ENCODE assay signal across 17 cellular contexts in genomic region chr1:174996474-174996873, GRCh38. TPM values are rescaled to one million over a fixed set of nuclear protein-coding genes. Genes with fewer than 3 reads are reported as not detected.
A peak's percentile ranks its signal among the peaks of the same experiment; 100 is the strongest.
DNase-seq lines count a peak whose midpoint lies in the region; ATAC-seq, FAIRE-seq and TF ChIP-seq lines count a peak whose summit lies in the region.
"Had no signal": no experiment of that assay in that cellular context is flagged by ENCODE, and none has a peak within 500 bp of the region (broad histone marks: within the 10 kb centered on the region; RNA-seq: fewer than 3 reads in every experiment).

No MANE protein-coding gene starts in this region.

- in situ Hi-C loops in SK-MEL-5 (cut with HindIII; ENCODE audit: low pct_unique_long_range_greater_than_20kb, low sequenced_read_pairs): no loop called here

- no peaks in the 10 kb centered on the region for H3K36me3 Mint-ChIP-seq in glutamatergic neuron (ENCODE audit: unreplicated experiment)

- H3K9me3 ChIP-seq in A549: no peaks in the 10 kb centered on the region
- H3K9me3 ChIP-seq in HCT116 (ENCODE audit: control insufficient read depth in 1 of 2, insufficient read depth in 1 of 2, low read depth in 1 of 2, low read length in 2 of 2): no peaks in the 10 kb centered on the region

- intact Hi-C loops in HCT116 (cut with micrococcal nuclease): loop anchor here (5.0 kb wide), 1 partner anchor 734 kb away; no protein-coding TSS in a partner anchor

- TF ChIP-seq CTCF in A549 (IDR thresholded peaks at IDR 0.05): no peak
- TF ChIP-seq CTCF in HCT116 (IDR thresholded peaks at IDR 0.05 in 2 of 3, conservative IDR thresholded peaks at IDR 0.05 in 1 of 3; ENCODE audit: borderline replicate concordance in 1 of 3, insufficient read depth in 1 of 3, low read depth in 2 of 3, low read length in 2 of 3): no peak
- TF ChIP-seq CTCF in GM10248 (IDR thresholded peaks at IDR 0.05; ENCODE audit: control extremely low read depth, extremely low read depth, low read depth, missing control alignments): no peak
- no peak for TF ChIP-seq CTCF in glutamatergic neuron (IDR thresholded peaks at IDR 0.05; ENCODE audit: partially characterized antibody, unreplicated experiment)

- H3K9me2 ChIP-seq in HCT116 (ENCODE audit: insufficient read depth): no peaks in the 10 kb centered on the region

- no peak for ATAC-seq in A549
- no peak for ATAC-seq in HCT116
- no peak for ATAC-seq in HG03457 (IDR thresholded peaks at IDR 0.05; ENCODE audit: unreplicated experiment)
- ATAC-seq in GM19467 (IDR thresholded peaks at IDR 0.05; ENCODE audit: unreplicated experiment): no peak
- ATAC-seq: left lobe of liver; naive thymus-derived CD4-positive, alpha-beta T cell had no signal

- WGBS in A549 (ENCODE audit: missing lambda C conversion rate): 25% methylated on average over 1 of the region's 1 CpG

- H3K9ac ChIP-seq in HCT116 (ENCODE audit: low read length): no peak overlapping the region
- H3K9ac ChIP-seq: KMS-11 had no signal

- H4K20me1 ChIP-seq in HCT116 (ENCODE audit: insufficient read depth): peaks cover 6% of the 10 kb centered on the region; the same call in 1 of the 2 replicates

- peaks cover 25% of the 10 kb centered on the region for H3K79me2 ChIP-seq in HCT116 (ENCODE audit: insufficient read depth, low read length)

- no peak overlapping the region for H3K27ac ChIP-seq in A549
- H3K27ac ChIP-seq in HCT116 (ENCODE audit: low read depth, low read length): no peak overlapping the region
- H3K27ac ChIP-seq: KMS-11 had no signal

- no peak for TF ChIP-seq EP300 in A549 (IDR thresholded peaks at IDR 0.05)

- no peak overlapping the region for H3K4me2 ChIP-seq in A549
- no peak overlapping the region for H3K4me2 ChIP-seq in HCT116 (ENCODE audit: low read length)
- H3K4me2 ChIP-seq: KMS-11 had no signal

- POLR2A ChIA-PET in A549 (lab: Yijun Ruan, JAX): interaction anchor here (4.5 kb wide), 1 partner anchor 27 kb away, joined by 75 read pairs; the partner anchor contains the start of gene MRPS14
- POLR2A ChIA-PET in HCT116 (lab: Charles Lee): no interaction called here
- POLR2A ChIA-PET in GM10248 (lab: Yijun Ruan, JAX): interaction anchor here (0.6 kb wide), 2 partner anchors 18 to 60 kb away, joined by 5 read pairs; no protein-coding TSS in a partner anchor

- H3K4me3 Mint-ChIP-seq in glutamatergic neuron (ENCODE audit: unreplicated experiment): no peak overlapping the region
- H3K4me3 Mint-ChIP-seq: H9 had no signal

- H3K4me1 ChIP-seq in A549: peaks cover 14% of the 10 kb centered on the region; the same call in 2 of the 3 replicates
- peaks cover 4 to 23% of the 10 kb centered on the region in 2 experiments for H3K4me1 ChIP-seq in HCT116 (ENCODE audit: control insufficient read depth in 1 of 2, insufficient read depth in 2 of 2, low read length in 2 of 2)

- no peak for FAIRE-seq in A549 (lab: Jason Lieb, UNC)

- H3K27ac Mint-ChIP-seq in glutamatergic neuron (ENCODE audit: unreplicated experiment): no peak overlapping the region

- BruUV-seq in HCT116 (replicated peaks; lab: Mats Ljungman, UMichigan): no TSS peak

- DNase-seq in A549 (ENCODE audit: low read depth in 1 of 2, low spot score in 1 of 2) (no peak), HCT116 (ENCODE audit: low read depth, low spot score) (no peak), SK-MEL-5 (ENCODE audit: low read depth, low spot score) (peak; percentile 34), fibroblast of gingiva (ENCODE audit: low read depth) (peak; percentile 23), GM10248 (ENCODE audit: extremely low spot score) (no peak), glutamatergic neuron (no peak)
- DNase-seq: activated CD4-positive, alpha-beta T cell treated with anti-CD3 and anti-CD28 coated beads, Interleukin-2, amount 50 U/mL, for 1 hour; AML-193; DMS 273 treated with DMSO at 0.1 percent for 48 hours; H9; naive thymus-derived CD4-positive, alpha-beta T cell; NCI-H1930; NCI-H526 treated with DMSO at 0.1 percent for 48 hours had no signal

- H2AFZ ChIP-seq in HCT116 (ENCODE audit: low read depth, low read length, poor library complexity, severe bottlenecking): no peak overlapping the region

- CTCF ChIA-PET in A549 (lab: Yijun Ruan, JAX): interaction anchor here (0.7 to 1.6 kb wide), 4 partner anchors 34 to 734 kb away, joined by 3 to 6 read pairs (median 4); no protein-coding TSS in a partner anchor
- CTCF ChIA-PET in HCT116 (lab: Charles Lee): interaction anchor here (1.2 to 1.4 kb wide), 2 partner anchors 10 to 13 kb away, joined by 3 to 8 read pairs; no protein-coding TSS in a partner anchor
- CTCF ChIA-PET in GM10248 (lab: Yijun Ruan, JAX): interaction anchor here (1.1 to 5.9 kb wide), 5 partner anchors 12 to 1127 kb away, joined by 3 to 58 read pairs (median 3); no protein-coding TSS in a partner anchor

- TF ChIP-seq POLR2A in A549 (IDR thresholded peaks at IDR 0.05; ENCODE audit: low read length): no peak
- no peak for TF ChIP-seq POLR2A in HCT116 (IDR thresholded peaks at IDR 0.05; ENCODE audit: borderline replicate concordance, extremely low read depth, insufficient read depth, insufficient read length)

- H3K27me3 ChIP-seq in HCT116 (ENCODE audit: insufficient read depth, low read length): no peaks in the 10 kb centered on the region

- H3K27me3 Mint-ChIP-seq in glutamatergic neuron (ENCODE audit: unreplicated experiment): peaks cover 7% of the 10 kb centered on the region
- H3K27me3 Mint-ChIP-seq: naive thymus-derived CD4-positive, alpha-beta T cell had no signal

- H3K9me3 Mint-ChIP-seq in glutamatergic neuron (ENCODE audit: unreplicated experiment): peaks cover 4% of the 10 kb centered on the region
- H3K9me3 Mint-ChIP-seq: H9; naive thymus-derived CD4-positive, alpha-beta T cell had no signal

- H3K4me3 ChIP-seq in A549 (no peak overlapping the region), HCT116 (replicated peaks in 1 of 2; ENCODE audit: low read depth in 1 of 2, low read length in 2 of 2) (no peak overlapping the region)

- RAD21 ChIA-PET in HCT116 (lab: Charles Lee; ENCODE audit: low non-redundant PET in 1 of 2, low total read pairs in 2 of 2, uncharacterized antibody in 2 of 2, unreplicated experiment in 2 of 2): no interaction called here

- H3K36me3 ChIP-seq in HCT116 (ENCODE audit: control insufficient read depth in 1 of 2, insufficient read depth in 2 of 2, low read length in 2 of 2): no peaks in the 10 kb centered on the region

- H3K4me1 Mint-ChIP-seq in glutamatergic neuron (ENCODE audit: low read depth, unreplicated experiment): peaks cover 8% of the 10 kb centered on the region

- TF ChIP-seq RAD21 in A549 (conservative IDR thresholded peaks at IDR 0.05 in 1 of 2, IDR thresholded peaks at IDR 0.05 in 1 of 2) (no peak), HCT116 (IDR thresholded peaks at IDR 0.05; ENCODE audit: low read depth) (no peak)

TF ChIP-seq in A549, 52 proteins besides CTCF, POLR2A, EP300 and RAD21:
- TF ChIP-seq ATOH8 (CRISPR knock-in tag; IDR thresholded peaks at IDR 0.05; ENCODE audit: low read depth) (no peak), FOSL2 (IDR thresholded peaks at IDR 0.05) (no peak), FOSL2 (CRISPR knock-in tag; IDR thresholded peaks at IDR 0.05) (peak; percentile 68)
TF ChIP-seq in A549: peak in this region for 1.

TF ChIP-seq in HCT116, 20 proteins besides CTCF, POLR2A, EP300 and RAD21:
- TF ChIP-seq EGR1 (IDR thresholded peaks at IDR 0.05; ENCODE audit: low read depth): no peak
- peak; percentile 24; the same call in 1 of the 2 replicates for TF ChIP-seq FOSL1 (IDR thresholded peaks at IDR 0.05; ENCODE audit: low read depth)

RNA-seq across cellular contexts. Expression of gene CACYBP, which starts 3.3 kb away (rescaled TPM):
- 95.8 and 151 TPM in 2 replicates for polyA plus RNA-seq in A549 (2011; rRNA removed)
- polyA plus RNA-seq in A549 (2012; cell fraction: cytosol; rRNA removed): 77.3 and 102 TPM in 2 replicates
- polyA plus RNA-seq in A549 (2012; cell fraction: nucleus; rRNA removed): 37.0 and 63.1 TPM in 2 replicates
- polyA plus RNA-seq in A549 (2017; fragmentation: RNase III; extraction: RNeasy Plus Mini Kit Qiagen cat#74134 plus additional on column Dnase treatment): 249 to 297 TPM (median 253 TPM) in 3 replicates
- 7.4 and 9.1 TPM in 2 replicates for polyA minus RNA-seq in A549 (2011; rRNA and poly(A)+ RNA removed)
- total RNA-seq in HCT116 (2021; ENCODE audit: unreplicated experiment): 194 TPM
- polyA plus RNA-seq in HCT116 (2012): 53.5 and 79.1 TPM in 2 replicates
- total RNA-seq in SK-MEL-5 (2014; rRNA removed; shearing (Covaris generic)): 446 and 485 TPM in 2 replicates
- polyA plus RNA-seq in SK-MEL-5 (2015; cell fraction: cytosol; rRNA removed): 139 and 161 TPM in 2 replicates
- 39.6 and 106 TPM in 2 replicates for polyA plus RNA-seq in SK-MEL-5 (2015; cell fraction: nucleus; rRNA removed)
- 88.7 TPM for total RNA-seq in glutamatergic neuron (ENCODE audit: unreplicated experiment)

RNA-seq across cellular contexts. Expression of gene MRPS14, which starts 26.8 kb away (rescaled TPM):
- 40.9 and 45.1 TPM in 2 replicates for polyA plus RNA-seq in A549 (2011; rRNA removed)
- polyA plus RNA-seq in A549 (2012; cell fraction: cytosol; rRNA removed): 17.4 and 18.6 TPM in 2 replicates
- polyA plus RNA-seq in A549 (2012; cell fraction: nucleus; rRNA removed): 7.7 and 14.1 TPM in 2 replicates
- 18.9 to 20.0 TPM (median 19.5 TPM) in 3 replicates for polyA plus RNA-seq in A549 (2017; fragmentation: RNase III; extraction: RNeasy Plus Mini Kit Qiagen cat#74134 plus additional on column Dnase treatment)
- polyA minus RNA-seq in A549 (2011; rRNA and poly(A)+ RNA removed): 12.7 and 14.2 TPM in 2 replicates
- total RNA-seq in HCT116 (2021; ENCODE audit: unreplicated experiment): 29.4 TPM
- 11.9 and 17.3 TPM in 2 replicates for polyA plus RNA-seq in HCT116 (2012)
- 34.2 and 37.4 TPM in 2 replicates for total RNA-seq in SK-MEL-5 (2014; rRNA removed; shearing (Covaris generic))
- 15.8 and 18.8 TPM in 2 replicates for polyA plus RNA-seq in SK-MEL-5 (2015; cell fraction: cytosol; rRNA removed)
- polyA plus RNA-seq in SK-MEL-5 (2015; cell fraction: nucleus; rRNA removed): 28.1 and 35.7 TPM in 2 replicates
- 35.3 TPM for total RNA-seq in glutamatergic neuron (ENCODE audit: unreplicated experiment)

Comparison
In these comparisons a context has a peak if more than half of its experiments do, and no peak if none do; other contexts are left out.
1. DNase-seq: peak in SK-MEL-5 (single experiment) and fibroblast of gingiva (single experiment); none in A549 (0 of 2), HCT116 (single experiment), GM10248 (single experiment) and glutamatergic neuron (single experiment).